ENCODE assay signal across 8 cellular contexts in genomic region chr10:98425511-98426352, GRCh38. TPM values are rescaled to one million over a fixed set of nuclear protein-coding genes. Genes with fewer than 3 reads are reported as not detected.
DNase-seq lines count a peak whose midpoint lies in the region; ATAC-seq and TF ChIP-seq lines count a peak whose summit lies in the region.

No MANE protein-coding gene starts in this region.

- intact Hi-C loops in activated CD4-positive, alpha-beta T cell treated with anti-CD3 and anti-CD28 coated beads for 36 hours (cut with DNase I, micrococcal nuclease): loop anchor here in 1 of 2 experiments (2.0 kb wide), 1 partner anchor 241 kb away; no protein-coding TSS in a partner anchor
- intact Hi-C loops in ovary (cut with DNase I): no loop called here

- H3K27ac ChIP-seq in DND-41 (ENCODE audit: low read length) (no peak overlapping the region), ovary (no peak overlapping the region)

- POLR2A ChIA-PET in activated CD4-positive, alpha-beta T cell treated with anti-CD3 and anti-CD28 coated beads for 36 hours (lab: Charles Lee): interaction anchor here (0.6 kb wide), 1 partner anchor 432 kb away, joined by 4 read pairs; no protein-coding TSS in a partner anchor

- no peak overlapping the region for H3K9ac ChIP-seq in DND-41 (ENCODE audit: low read depth, low read length)

- no peaks in the 10 kb centered on the region for H3K79me2 ChIP-seq in DND-41 (ENCODE audit: insufficient read depth, low read length)

- H3K9me3 Mint-ChIP-seq in activated CD4-positive, alpha-beta T cell treated with anti-CD3 and anti-CD28 coated beads for 36 hours (ENCODE audit: low read depth): no peaks in the 10 kb centered on the region
- H3K9me3 Mint-ChIP-seq in neural crest cell: no peaks in the 10 kb centered on the region

- H3K4me2 ChIP-seq in DND-41 (ENCODE audit: insufficient read depth, low read length): no peak overlapping the region

- no peaks in the 10 kb centered on the region for H3K27me3 Mint-ChIP-seq in activated CD4-positive, alpha-beta T cell treated with anti-CD3 and anti-CD28 coated beads for 36 hours
- no peaks in the 10 kb centered on the region for H3K27me3 Mint-ChIP-seq in neural crest cell (ENCODE audit: low read depth)

- H3K36me3 Mint-ChIP-seq in activated CD4-positive, alpha-beta T cell treated with anti-CD3 and anti-CD28 coated beads for 36 hours (ENCODE audit: low read depth): peaks cover 15% of the 10 kb centered on the region
- H3K36me3 Mint-ChIP-seq in neural crest cell (ENCODE audit: low read depth): peaks cover 9% of the 10 kb centered on the region

- H3K9me3 ChIP-seq in DND-41 (ENCODE audit: insufficient read depth, low read length, severe bottlenecking): no peaks in the 10 kb centered on the region
- H3K9me3 ChIP-seq in ovary: no peaks in the 10 kb centered on the region

- no peak overlapping the region for H3K27ac Mint-ChIP-seq in activated CD4-positive, alpha-beta T cell treated with anti-CD3 and anti-CD28 coated beads for 36 hours
- no peak overlapping the region for H3K27ac Mint-ChIP-seq in neural crest cell (ENCODE audit: unreplicated experiment)

- H2AFZ ChIP-seq in DND-41 (ENCODE audit: low read depth, low read length): no peak overlapping the region

- WGBS in ovary, 3 donors: 89% methylated on average over 21 of the region's 21 CpGs

- no peaks in the 10 kb centered on the region for H4K20me1 ChIP-seq in DND-41 (ENCODE audit: insufficient read depth, low read length)

- peaks cover 47% of the 10 kb centered on the region for H3K36me3 ChIP-seq in DND-41 (ENCODE audit: insufficient read depth, low read length)
- H3K36me3 ChIP-seq in ovary: no peaks in the 10 kb centered on the region

- ATAC-seq in DND-41 (ENCODE audit: insufficient read depth, low read depth) (peak; percentile 65), GM21360 (IDR thresholded peaks at IDR 0.05; ENCODE audit: unreplicated experiment) (peak; percentile 43), HG03025 (IDR thresholded peaks at IDR 0.05; ENCODE audit: low FRiP score, unreplicated experiment) (no peak)
- ATAC-seq in activated CD4-positive, alpha-beta T cell treated with anti-CD3 and anti-CD28 coated beads for 36 hours: peak; percentile 87

- H3K4me3 Mint-ChIP-seq in activated CD4-positive, alpha-beta T cell treated with anti-CD3 and anti-CD28 coated beads for 36 hours: no peak overlapping the region
- H3K4me3 Mint-ChIP-seq in neural crest cell: no peak overlapping the region

- H3K4me1 Mint-ChIP-seq in activated CD4-positive, alpha-beta T cell treated with anti-CD3 and anti-CD28 coated beads for 36 hours: no peaks in the 10 kb centered on the region
- no peaks in the 10 kb centered on the region for H3K4me1 Mint-ChIP-seq in neural crest cell

- DNase-seq in DND-41: peak; percentile 48
- DNase-seq in LoVo (ENCODE audit: low spot score): peak; percentile 27
- DNase-seq in activated CD4-positive, alpha-beta T cell treated with anti-CD3 and anti-CD28 coated beads for 36 hours: peak; percentile 73
- DNase-seq in epidermal melanocyte (ENCODE audit: insufficient read length, low spot score): peak; percentile 66
- DNase-seq in neural crest cell (ENCODE audit: low read depth, low spot score): peak; percentile 37
- no peak for DNase-seq in ovary

- H3K27me3 ChIP-seq in DND-41 (ENCODE audit: insufficient read depth, low read length, poor library complexity): no peaks in the 10 kb centered on the region
- no peaks in the 10 kb centered on the region for H3K27me3 ChIP-seq in ovary

- TF ChIP-seq CTCF in DND-41 (IDR thresholded peaks at IDR 0.05; ENCODE audit: borderline replicate concordance, extremely low read depth, low read length, poor library complexity, severe bottlenecking): peak; percentile 76
- peak; percentile 65 for TF ChIP-seq CTCF in neural crest cell (conservative IDR thresholded peaks at IDR 0.05)
- TF ChIP-seq CTCF in ovary (IDR thresholded peaks at IDR 0.05): no peak

- no peak overlapping the region for H3K4me3 ChIP-seq in DND-41 (ENCODE audit: low read depth in 1 of 2, low read length in 2 of 2)
- H3K4me3 ChIP-seq in ovary: no peak overlapping the region

- no peaks in the 10 kb centered on the region for H3K4me1 ChIP-seq in DND-41 (ENCODE audit: insufficient read depth, low read length)
- H3K4me1 ChIP-seq in ovary (ENCODE audit: insufficient read depth): no peaks in the 10 kb centered on the region

- CTCF ChIA-PET in activated CD4-positive, alpha-beta T cell treated with anti-CD3 and anti-CD28 coated beads for 36 hours (lab: Charles Lee): interaction anchor here (0.5 to 2.2 kb wide), 19 partner anchors 9 to 1300 kb away, joined by 3 to 10 read pairs (median 4); partner anchors contain the start of genes ENTPD7 and PYROXD2

- no peak for TF ChIP-seq EP300 in ovary (IDR thresholded peaks at IDR 0.05)

- no peak for TF ChIP-seq POLR2A in ovary (IDR thresholded peaks at IDR 0.05)

RNA-seq across cellular contexts. Expression of gene PYROXD2, which starts 10.8 kb away (rescaled TPM):
- 1 to 10 TPM; 4.1 to 4.4 TPM for total RNA-seq in activated CD4-positive, alpha-beta T cell treated with anti-CD3 and anti-CD28 coated beads for 36 hours
- total RNA-seq in neural crest cell: 5.0 and 5.7 TPM in 2 replicates
- total RNA-seq in ovary: 10 to 100 TPM in 5 of 7 donors, 1 to 10 TPM in 2; 4.6 to 14.1 (median 10.3) TPM
- 1 to 10 TPM; 8.8 to 8.9 TPM for polyA plus RNA-seq in ovary

RNA-seq across cellular contexts. Expression of gene HPS1, which starts 21.0 kb away (rescaled TPM):
- total RNA-seq in activated CD4-positive, alpha-beta T cell treated with anti-CD3 and anti-CD28 coated beads for 36 hours: 10 to 100 TPM; 51.9 to 53.2 TPM
- total RNA-seq in neural crest cell (45.2 and 46.9 TPM in 2 replicates), ovary (10 to 100 TPM; 32.1 to 56.8 (median 44.0) TPM)
- polyA plus RNA-seq in ovary: 10 to 100 TPM; 33.0 to 36.3 TPM

Comparison
In these comparisons a context has a peak if more than half of its experiments do, and no peak if none do; other contexts are left out.
1. DNase-seq: peak in DND-41 (single experiment), LoVo (single experiment), activated CD4-positive, alpha-beta T cell treated with anti-CD3 and anti-CD28 coated beads for 36 hours (single experiment), epidermal melanocyte (single experiment) and neural crest cell (single experiment); none in ovary (0 of 5).
2. CTCF ChIP-seq: peak in DND-41 (single experiment) and neural crest cell (single experiment); none in ovary (0 of 3).